In genomic region chr4:156581282-156581681, GRCh38 we compare ENCODE assay signal across 24 cellular contexts.
DNase-seq lines count a peak whose midpoint lies in the region; ATAC-seq, FAIRE-seq and TF ChIP-seq lines count a peak whose summit lies in the region.
"Had no signal": no experiment of that assay in that cellular context is flagged by ENCODE, and none has a peak within 500 bp of the region (broad histone marks: within the 10 kb centered on the region; RNA-seq: fewer than 3 reads in every experiment).

No MANE protein-coding gene starts in this region.

- H3K36me3 ChIP-seq in ACC112 (ENCODE audit: insufficient read depth, low read length) (no peaks in the 10 kb centered on the region), Panc1 (ENCODE audit: control insufficient read depth, insufficient read depth, low read length) (no peaks in the 10 kb centered on the region), endothelial cell of umbilical vein (ENCODE audit: control insufficient read depth in 2 of 2, extremely low read depth in 1 of 2, insufficient read depth in 2 of 2, low read length in 2 of 2) (no peaks in the 10 kb centered on the region), osteoblast (ENCODE audit: insufficient read depth, low read length) (no peaks in the 10 kb centered on the region), aorta (ENCODE audit: control insufficient read depth in 1 of 2, insufficient read depth in 2 of 2, low read length in 1 of 2) (no peaks in the 10 kb centered on the region)

- H3K4me2 ChIP-seq in endothelial cell of umbilical vein (ENCODE audit: insufficient read depth, low read length): peak overlapping the region; percentile 97
- H3K4me2 ChIP-seq in osteoblast (ENCODE audit: insufficient read depth, low read length): peak overlapping the region; percentile 73

- POLR2A ChIA-PET in Panc1 (lab: Charles Lee) (no interaction called here), endothelial cell of umbilical vein (lab: Charles Lee) (no interaction called here)

- intact Hi-C loops in Panc1 (cut with micrococcal nuclease; ENCODE audit: unreplicated experiment) (no loop called here), endothelial cell of umbilical vein (cut with micrococcal nuclease) (no loop called here), aorta (cut with DNase I) (no loop called here)

- H3K9me3 ChIP-seq in Panc1 (ENCODE audit: control insufficient read depth, insufficient read depth, low read depth, low read length) (no peaks in the 10 kb centered on the region), endothelial cell of umbilical vein (replicated peaks; ENCODE audit: control insufficient read depth, insufficient read depth, low read length) (no peaks in the 10 kb centered on the region), osteoblast (ENCODE audit: low read depth, low read length) (no peaks in the 10 kb centered on the region), aorta (ENCODE audit: control insufficient read depth, low read length) (no peaks in the 10 kb centered on the region)
- H3K9me3 ChIP-seq: Caco-2, psoas muscle had no signal

- H2AFZ ChIP-seq in ACC112 (ENCODE audit: low read length, unreplicated experiment) (peak overlapping the region; percentile 47), endothelial cell of umbilical vein (ENCODE audit: low read depth, low read length) (peak overlapping the region; percentile 93), osteoblast (ENCODE audit: low read length) (peak overlapping the region; percentile 56)

- in situ Hi-C loops in Panc1 (cut with HindIII; ENCODE audit: low pct_unique_long_range_greater_than_20kb, low sequenced_read_pairs): no loop called here

- TF ChIP-seq POLR2A in endothelial cell of umbilical vein (IDR thresholded peaks at IDR 0.05; ENCODE audit: low read depth, low read length): no peak

- H3K27me3 ChIP-seq in ACC112 (ENCODE audit: insufficient read depth, low read length): no peaks in the 10 kb centered on the region
- H3K27me3 ChIP-seq in Panc1 (ENCODE audit: control insufficient read depth, insufficient read depth, low read length): no peaks in the 10 kb centered on the region
- no peaks in the 10 kb centered on the region for H3K27me3 ChIP-seq in endothelial cell of umbilical vein (ENCODE audit: control insufficient read depth in 2 of 2, insufficient read depth in 2 of 2, low read length in 2 of 2)
- H3K27me3 ChIP-seq in osteoblast (ENCODE audit: insufficient read depth, low read length): no peaks in the 10 kb centered on the region
- H3K27me3 ChIP-seq in aorta (ENCODE audit: control insufficient read depth in 1 of 2, insufficient read depth in 2 of 2, low read length in 1 of 2): no peaks in the 10 kb centered on the region

- H4K20me1 ChIP-seq in endothelial cell of umbilical vein (replicated peaks; ENCODE audit: control insufficient read depth, extremely low read depth, insufficient read depth, low read length) (no peaks in the 10 kb centered on the region), osteoblast (ENCODE audit: insufficient read depth, low read length) (no peaks in the 10 kb centered on the region)

- TF ChIP-seq CTCF in Panc1 (IDR thresholded peaks at IDR 0.05) (no peak), endothelial cell of umbilical vein (IDR thresholded peaks at IDR 0.05; ENCODE audit: extremely low read depth in 1 of 2, insufficient read depth in 1 of 2, low read depth in 1 of 2, low read length in 2 of 2) (no peak), osteoblast (IDR thresholded peaks at IDR 0.05; ENCODE audit: extremely low read depth, low read depth, low read length) (no peak)

- CTCF ChIA-PET in Panc1 (lab: Charles Lee): no interaction called here
- CTCF ChIA-PET in endothelial cell of umbilical vein (lab: Charles Lee): interaction anchor here (1.0 kb wide), 1 partner anchor 12 kb away, joined by 3 read pairs; no protein-coding TSS in a partner anchor

- DNase-seq in Panc1 (ENCODE audit: low read depth, low spot score) (no peak), endothelial cell of umbilical vein (ENCODE audit: low read depth, low spot score) (no peak), osteoblast (ENCODE audit: insufficient read length, low spot score, missing footprints) (no peak), activated gamma-delta T cell treated with Interleukin-2 at 50 U/mL for 16 hours (no peak), aorta (no peak), NCI-H748 treated with DMSO at 0.1 percent for 48 hours (lab: John Stamatoyannopoulos, UW) (no peak), NCI-H2107 (lab: John Stamatoyannopoulos, UW) (no peak)
- DNase-seq: activated CD4-positive, alpha-beta T cell treated with anti-CD3 and anti-CD28 coated beads for 4 hours; activated CD8-positive, alpha-beta memory T cell treated with anti-CD3 and anti-CD28 coated beads, Interleukin-2, amount 10 ng/mL, durations not matched to agents 7 days and 5 days; activated naive CD8-positive, alpha-beta T cell treated with anti-CD3 and anti-CD28 coated beads, Interleukin-2, amount 10 ng/mL, durations not matched to agents 7 days and 5 days; Caco-2; left cardiac atrium; midbrain; NCI-H1417 treated with DMSO at 0.1 percent for 48 hours; NCI-H526; nephron progenitor cell; psoas muscle; SHP77; stimulated activated CD4-positive, alpha-beta T cell treated with anti-CD3 and anti-CD28 coated beads, Interleukin-4, amount 100 ng/mL, for 1 hour; T-helper 1 cell had no signal

- dilution Hi-C loops in endothelial cell of umbilical vein (cut with MboI; ENCODE audit: extremely low pct_ligation_motif_present, low sequenced_read_pairs): no loop called here

- BruUV-seq in Panc1 (replicated peaks; lab: Mats Ljungman, UMichigan): no TSS peak
- no TSS peak for BruUV-seq in endothelial cell of umbilical vein (replicated peaks; lab: Mats Ljungman, UMichigan)

- H3K4me1 ChIP-seq in ACC112 (ENCODE audit: control insufficient read depth, insufficient read depth, low read length, unreplicated experiment) (peaks cover 11% of the 10 kb centered on the region), Panc1 (ENCODE audit: control insufficient read depth, insufficient read depth, low read length) (peaks cover 19% of the 10 kb centered on the region), endothelial cell of umbilical vein (ENCODE audit: control insufficient read depth, extremely low read depth, insufficient read depth, low read length) (peaks cover 23% of the 10 kb centered on the region), osteoblast (ENCODE audit: insufficient read depth, low read length) (no peaks in the 10 kb centered on the region), aorta (ENCODE audit: control insufficient read depth in 1 of 2, insufficient read depth in 2 of 2, low read length in 2 of 2) (peaks cover 0 to 3% of the 10 kb centered on the region in 2 donors)
- H3K4me1 ChIP-seq: Caco-2 had no signal

- ATAC-seq in Panc1 (no peak), aorta (ENCODE audit: low FRiP score) (no peak)
- ATAC-seq: activated CD8-positive, alpha-beta memory T cell treated with anti-CD3 and anti-CD28 coated beads, Interleukin-2, amount 10 ng/mL, durations not matched to agents 7 days and 5 days; activated T-helper 17 cell treated with anti-CD3 and anti-CD28 coated beads, Interleukin-2, amount 50 U/mL, for 72 hours; left cardiac atrium; psoas muscle had no signal

- H3K4me3 ChIP-seq in ACC112 (ENCODE audit: low read depth, low read length) (peak overlapping the region; percentile 65), Panc1 (ENCODE audit: low read depth in 2 of 2, low read length in 2 of 2) (no peak overlapping the region), endothelial cell of umbilical vein (replicated peaks in 1 of 3; ENCODE audit: insufficient read depth in 1 of 3, low read depth in 1 of 3, low read length in 3 of 3) (peak overlapping the region in 2 of 3 experiments; percentile 31 to 59), osteoblast (ENCODE audit: insufficient read depth, low read length) (peak overlapping the region; percentile 23), aorta (ENCODE audit: low read length in 2 of 2) (no peak overlapping the region)
- H3K4me3 ChIP-seq: psoas muscle had no signal

- no peak overlapping the region for H3K9ac ChIP-seq in endothelial cell of umbilical vein (replicated peaks; ENCODE audit: extremely low read depth, insufficient read depth, low read length)

- H3K79me2 ChIP-seq in ACC112 (ENCODE audit: control insufficient read depth, insufficient read depth, low read length, unreplicated experiment) (no peaks in the 10 kb centered on the region), endothelial cell of umbilical vein (ENCODE audit: control insufficient read depth, insufficient read depth, low read length) (no peaks in the 10 kb centered on the region), osteoblast (ENCODE audit: insufficient read depth, low read length) (no peaks in the 10 kb centered on the region)

- no peak overlapping the region for H3K27ac ChIP-seq in ACC112 (ENCODE audit: low read depth, low read length)
- H3K27ac ChIP-seq in Panc1 (ENCODE audit: low read length): peak overlapping the region; percentile 44; the same call in 1 of the 2 replicates
- H3K27ac ChIP-seq in endothelial cell of umbilical vein (ENCODE audit: insufficient read depth, low read depth, low read length): no peak overlapping the region
- no peak overlapping the region for H3K27ac ChIP-seq in osteoblast (ENCODE audit: low read depth, low read length)
- H3K27ac ChIP-seq in aorta (ENCODE audit: low read depth in 1 of 2, low read length in 2 of 2): no peak overlapping the region
- H3K27ac ChIP-seq: psoas muscle had no signal

- no peaks in the 10 kb centered on the region for H3K9me1 ChIP-seq in endothelial cell of umbilical vein (replicated peaks; ENCODE audit: control insufficient read depth, extremely low read depth, insufficient read depth, low read length)

- no peak for FAIRE-seq in endothelial cell of umbilical vein (lab: Jason Lieb, UNC)
- FAIRE-seq: GM18507, small intestine had no signal

- WGBS in aorta, 2 donors: 97 to 100% methylated on average over 1 of the region's 1 CpG

TF ChIP-seq in endothelial cell of umbilical vein, 7 proteins besides CTCF, POLR2A, EP300 and RAD21:
- TF ChIP-seq FOS (IDR thresholded peaks at IDR 0.05; ENCODE audit: borderline replicate concordance, insufficient read depth, low read length) (no peak), GATA2 (IDR thresholded peaks at IDR 0.05; ENCODE audit: insufficient read depth, insufficient read length, low read depth, low read length) (no peak), MAX (IDR thresholded peaks at IDR 0.05; ENCODE audit: insufficient read depth, insufficient read length) (no peak), MYC (IDR thresholded peaks at IDR 0.05; ENCODE audit: low read depth, low read length) (no peak), JUN (IDR thresholded peaks at IDR 0.05; ENCODE audit: borderline replicate concordance, insufficient read depth, insufficient read length, low read depth) (no peak), POLR2AphosphoS5 (IDR thresholded peaks at IDR 0.05; ENCODE audit: insufficient read depth, low read depth, low read length) (no peak), EZH2 (IDR thresholded peaks at IDR 0.05; ENCODE audit: borderline replicate concordance, low read depth, low read length, severe bottlenecking) (no peak)
TF ChIP-seq in endothelial cell of umbilical vein: peak in this region for 0.

Comparison
In these comparisons a context has a peak if more than half of its experiments do, and no peak if none do; other contexts are left out.
1. H3K4me3 ChIP-seq: peak in ACC112 (single experiment), endothelial cell of umbilical vein (2 of 3) and osteoblast (single experiment); none in Panc1 (0 of 2) and aorta (0 of 2).
2. Peak in every context shown above with its lines, with median percentiles within 50 percentile points of each other: H2AFZ ChIP-seq.